In genomic region chr1:38917337-38917736, GRCh38 we compare ENCODE assay signal across 31 cellular contexts. TPM values are rescaled to one million over a fixed set of nuclear protein-coding genes. Genes with fewer than 3 reads are reported as not detected.
DNase-seq lines count a peak whose midpoint lies in the region; ATAC-seq, FAIRE-seq and TF ChIP-seq lines count a peak whose summit lies in the region.
"Had no signal": no experiment of that assay in that cellular context is flagged by ENCODE, and none has a peak within 500 bp of the region (broad histone marks: within the 10 kb centered on the region; RNA-seq: fewer than 3 reads in every experiment).

No MANE protein-coding gene starts in this region.

- H3K9me3 ChIP-seq in K562 (replicated peaks; ENCODE audit: control insufficient read depth, insufficient read depth, low read depth, low read length) = no peaks in the 10 kb centered on the region
- H3K9me3 ChIP-seq: A549, BE2C, BLaER1, Caco-2 had no signal

- intact Hi-C loops in K562 (cut with micrococcal nuclease) = no loop called here

- peak; percentile 40 for DNase-seq in NCI-H2029 (lab: John Stamatoyannopoulos, UW)
- no peak for DNase-seq in NCI-H2029 treated with DMSO at 0.1 percent for 48 hours (lab: John Stamatoyannopoulos, UW)
- peak; percentile 53 for DNase-seq in CMK (ENCODE audit: low read depth)
- DNase-seq in K562 (ENCODE audit: extremely low read depth in 1 of 4, low spot score in 3 of 4) = no peak
- DNase-seq in activated T-cell treated with anti-CD3 and anti-CD28 coated beads, Interleukin-2, amount 50 U/mL, for 72 hours = no peak
- DNase-seq: BE2C; C1 segment of cervical spinal cord; Caco-2; Calu3; CD4-positive, alpha-beta memory T cell; CD4-positive, CD25-positive, alpha-beta regulatory T cell; CD8-positive, alpha-beta memory T cell; DMS 273 treated with DMSO at 0.1 percent for 48 hours; DMS153; DMS53; DMS79; DND-41; EL; GDM1 had no signal

- H3K4me1 ChIP-seq in K562 (replicated peaks in 1 of 2; ENCODE audit: control insufficient read depth in 2 of 2, insufficient read depth in 2 of 2, low read length in 2 of 2) = peaks cover 22 to 24% of the 10 kb centered on the region in 2 experiments; a peak in 4 of 5 replicates
- H3K4me1 ChIP-seq: A549, BE2C had no signal

- no peaks in the 10 kb centered on the region for H3K36me3 ChIP-seq in K562 (ENCODE audit: control insufficient read depth, insufficient read depth, low read length)
- H3K36me3 ChIP-seq: BE2C, BLaER1 had no signal

- no peak overlapping the region for H3K9ac ChIP-seq in K562 (ENCODE audit: insufficient read depth in 1 of 2, low read depth in 2 of 2, low read length in 2 of 2)
- H3K9ac ChIP-seq: BLaER1 had no signal

- no peak overlapping the region for H3K27ac Mint-ChIP-seq in activated T-cell treated with anti-CD3 and anti-CD28 coated beads, Interleukin-2, amount 50 U/mL, for 72 hours
- H3K27ac Mint-ChIP-seq: CD14-positive monocyte; CD4-positive, CD25-positive, alpha-beta regulatory T cell had no signal

- H3K4me2 ChIP-seq in K562 (ENCODE audit: insufficient read depth, low read length) = no peak overlapping the region
- H3K4me2 ChIP-seq: A549, BLaER1 had no signal

- no peaks in the 10 kb centered on the region for H4K20me1 ChIP-seq in K562 (replicated peaks; ENCODE audit: control insufficient read depth, insufficient read depth, low read length)
- H4K20me1 ChIP-seq: BLaER1 had no signal

- CTCF ChIA-PET in K562 (lab: Yijun Ruan, JAX; ENCODE audit: low intra/inter-chr PET ratio) = no interaction called here

- H2AFZ ChIP-seq in K562 (ENCODE audit: low read depth, low read length) = no peak overlapping the region

- H3K4me3 Mint-ChIP-seq in activated T-cell treated with anti-CD3 and anti-CD28 coated beads, Interleukin-2, amount 50 U/mL, for 72 hours = no peak overlapping the region
- H3K4me3 Mint-ChIP-seq: CD14-positive monocyte; CD4-positive, alpha-beta memory T cell; CD4-positive, CD25-positive, alpha-beta regulatory T cell; CD8-positive, alpha-beta memory T cell had no signal

- H3K27me3 ChIP-seq in K562 (ENCODE audit: control insufficient read depth in 2 of 2, insufficient read depth in 2 of 2, low read length in 2 of 2) = no peaks in the 10 kb centered on the region
- H3K27me3 ChIP-seq: BE2C, BLaER1 had no signal

- H3K27ac ChIP-seq in K562 (ENCODE audit: extremely low read depth, low read depth, low read length) = no peak overlapping the region
- H3K27ac ChIP-seq: 22Rv1, A549, BLaER1 had no signal

- H3K79me2 ChIP-seq in K562 (ENCODE audit: control insufficient read depth, insufficient read depth, low read length) = no peaks in the 10 kb centered on the region

- H3K4me3 ChIP-seq in K562 = no peak overlapping the region
- H3K4me3 ChIP-seq: A549, BLaER1, GM12878 had no signal

- H3K9me3 Mint-ChIP-seq in activated T-cell treated with anti-CD3 and anti-CD28 coated beads, Interleukin-2, amount 50 U/mL, for 72 hours = no peaks in the 10 kb centered on the region
- H3K9me3 Mint-ChIP-seq: CD4-positive, alpha-beta memory T cell; CD4-positive, CD25-positive, alpha-beta regulatory T cell; CD8-positive, alpha-beta memory T cell had no signal

- no peak for TF ChIP-seq CTCF in K562 (IDR thresholded peaks at IDR 0.05 in 2 of 3, conservative IDR thresholded peaks at IDR 0.05 in 1 of 3; ENCODE audit: insufficient read depth in 2 of 3, low read depth in 1 of 3, low read length in 3 of 3)

- no peaks in the 10 kb centered on the region for H3K36me3 Mint-ChIP-seq in activated T-cell treated with anti-CD3 and anti-CD28 coated beads, Interleukin-2, amount 50 U/mL, for 72 hours (ENCODE audit: insufficient read depth in 2 of 2)
- H3K36me3 Mint-ChIP-seq: CD14-positive monocyte; CD4-positive, alpha-beta memory T cell; CD4-positive, CD25-positive, alpha-beta regulatory T cell; CD8-positive, alpha-beta memory T cell had no signal

- POLR2A ChIA-PET in K562 (lab: Yijun Ruan, JAX) = no interaction called here

- 11% methylated on average over 3 of the region's 3 CpGs for WGBS in K562 (ENCODE audit: insufficient coverage, low coverage, missing lambda C conversion rate)

- no peak for FAIRE-seq in K562 (lab: Jason Lieb, UNC)
- FAIRE-seq: A549, GM12878, GM12892, GM18507 had no signal

- no peak for TF ChIP-seq RAD21 in K562 (CRISPR knock-in tag; conservative IDR thresholded peaks at IDR 0.05 in 1 of 2, IDR thresholded peaks at IDR 0.05 in 1 of 2)

- BruUV-seq in K562 (replicated peaks; lab: Mats Ljungman, UMichigan) = no TSS peak

- ATAC-seq in K562 (no peak), HG03457 (IDR thresholded peaks at IDR 0.05; ENCODE audit: unreplicated experiment) (no peak)
- no peak for ATAC-seq in activated T-cell treated with anti-CD3 and anti-CD28 coated beads, Interleukin-2, amount 50 U/mL, for 72 hours (replicated peaks in 1 of 2)
- ATAC-seq: A549, GM12878 had no signal

- no peaks in the 10 kb centered on the region for H3K27me3 Mint-ChIP-seq in activated T-cell treated with anti-CD3 and anti-CD28 coated beads, Interleukin-2, amount 50 U/mL, for 72 hours (ENCODE audit: low read depth)
- H3K27me3 Mint-ChIP-seq: CD4-positive, alpha-beta memory T cell; CD4-positive, CD25-positive, alpha-beta regulatory T cell; CD8-positive, alpha-beta memory T cell had no signal

- no peaks in the 10 kb centered on the region for H3K9me1 ChIP-seq in K562 (ENCODE audit: control insufficient read depth, insufficient read depth, low read length)

- H3K4me1 Mint-ChIP-seq in activated T-cell treated with anti-CD3 and anti-CD28 coated beads, Interleukin-2, amount 50 U/mL, for 72 hours (ENCODE audit: low read depth) = peaks cover 13% of the 10 kb centered on the region
- H3K4me1 Mint-ChIP-seq: CD14-positive monocyte had no signal

- TF ChIP-seq POLR2A in K562 (conservative IDR thresholded peaks at IDR 0.05) = no peak

- no peak for TF ChIP-seq EP300 in K562 (IDR thresholded peaks at IDR 0.05; ENCODE audit: low read length)

- in situ Hi-C loops in K562 (cut with MboI) = no loop called here

RNA-seq across cellular contexts. Expression of gene RHBDL2, which starts 24.3 kb away (rescaled TPM):
- not detected in 2 replicates for total RNA-seq in K562 (2011; cell fraction: chromatin; rRNA removed; ENCODE audit: low replicate concordance)
- not detected in 2 replicates for total RNA-seq in K562 (2011; cell fraction: nucleolus; rRNA removed)
- total RNA-seq in K562 (2011; cell fraction: nucleoplasm; rRNA removed) = not detected in 2 replicates
- not detected in 2 replicates for total RNA-seq in K562 (2014; rRNA removed)
- not detected in 2 replicates for total RNA-seq in K562 (2014; rRNA removed; fragmentation: Illumina TruSeq; extraction: Trizol)
- not detected in 2 replicates for total RNA-seq in K562 (2015; rRNA removed; fragmentation: Illumina TruSeq; extraction: Trizol)
- total RNA-seq in K562 (2021) = not detected in 2 replicates
- not detected in 2 replicates for polyA plus RNA-seq in K562 (2011; rRNA removed)
- not detected in 2 replicates for polyA plus RNA-seq in K562 (2011; cell fraction: cytosol; rRNA removed)
- polyA plus RNA-seq in K562 (2011; cell fraction: nucleus; rRNA removed) = not detected in 2 replicates
- polyA plus RNA-seq in K562 (2012) = 0.07 and 0.28 TPM in 2 replicates
- polyA plus RNA-seq in K562 (2014; fragmentation: Illumina TruSeq; extraction: Trizol) = not detected in 2 replicates
- not detected for polyA plus RNA-seq in K562 (2014; fragmentation: Nextera tagmentation; extraction: Ambion mirVana)
- polyA plus RNA-seq in K562 (2014; rRNA removed) = not detected in 2 replicates
- polyA minus RNA-seq in K562 (2011; rRNA and poly(A)+ RNA removed) = not detected in 2 replicates
- polyA minus RNA-seq in K562 (2011; cell fraction: cytosol; rRNA and poly(A)+ RNA removed) = not detected in 2 replicates
- not detected in 2 replicates for polyA minus RNA-seq in K562 (2011; cell fraction: nucleus; rRNA and poly(A)+ RNA removed)
- not detected for total RNA-seq in activated T-cell treated with anti-CD3 and anti-CD28 coated beads, Interleukin-2, amount 50 U/mL, for 72 hours
- total RNA-seq: Caco-2; CD4-positive, alpha-beta memory T cell; CD4-positive, CD25-positive, alpha-beta regulatory T cell; CD8-positive, alpha-beta memory T cell; GM12878 had no signal
- polyA plus RNA-seq: CD4-positive, alpha-beta memory T cell; CD8-positive, alpha-beta memory T cell had no signal

RNA-seq across cellular contexts. Expression of gene GJA9, which starts 36.0 kb away (rescaled TPM):
- not detected in 2 replicates for total RNA-seq in K562 (2011; cell fraction: chromatin; rRNA removed; ENCODE audit: low replicate concordance)
- total RNA-seq in K562 (2011; cell fraction: nucleolus; rRNA removed) = not detected in 2 replicates
- total RNA-seq in K562 (2011; cell fraction: nucleoplasm; rRNA removed) = not detected in 2 replicates
- not detected in 2 replicates for total RNA-seq in K562 (2014; rRNA removed)
- total RNA-seq in K562 (2014; rRNA removed; fragmentation: Illumina TruSeq; extraction: Trizol) = not detected in 2 replicates
- total RNA-seq in K562 (2015; rRNA removed; fragmentation: Illumina TruSeq; extraction: Trizol) = not detected in 2 replicates
- not detected in 2 replicates for total RNA-seq in K562 (2021)
- polyA plus RNA-seq in K562 (2011; rRNA removed) = not detected in 2 replicates
- polyA plus RNA-seq in K562 (2011; cell fraction: cytosol; rRNA removed) = not detected in 2 replicates
- polyA plus RNA-seq in K562 (2011; cell fraction: nucleus; rRNA removed) = not detected in 2 replicates
- 0.12 and 0.13 TPM in 2 replicates for polyA plus RNA-seq in K562 (2012)
- polyA plus RNA-seq in K562 (2014; fragmentation: Illumina TruSeq; extraction: Trizol) = not detected in 2 replicates
- not detected for polyA plus RNA-seq in K562 (2014; fragmentation: Nextera tagmentation; extraction: Ambion mirVana)
- not detected in 2 replicates for polyA plus RNA-seq in K562 (2014; rRNA removed)
- not detected in 2 replicates for polyA minus RNA-seq in K562 (2011; rRNA and poly(A)+ RNA removed)
- polyA minus RNA-seq in K562 (2011; cell fraction: cytosol; rRNA and poly(A)+ RNA removed) = not detected in 2 replicates
- polyA minus RNA-seq in K562 (2011; cell fraction: nucleus; rRNA and poly(A)+ RNA removed) = not detected in 2 replicates
- total RNA-seq in activated T-cell treated with anti-CD3 and anti-CD28 coated beads, Interleukin-2, amount 50 U/mL, for 72 hours = not detected
- total RNA-seq: A172; Caco-2; Calu3; CD4-positive, alpha-beta memory T cell; CD4-positive, CD25-positive, alpha-beta regulatory T cell; CD8-positive, alpha-beta memory T cell; Daoy; G401; GM12878 had no signal
- polyA plus RNA-seq: A549; AG04450; CD14-positive monocyte; CD4-positive, alpha-beta memory T cell; CD4-positive, CD25-positive, alpha-beta regulatory T cell; CD8-positive, alpha-beta memory T cell had no signal

RNA-seq across cellular contexts. Expression of gene MYCBP, which starts 44.2 kb away (rescaled TPM):
- 4.2 and 8.4 TPM in 2 replicates for total RNA-seq in K562 (2011; cell fraction: chromatin; rRNA removed; ENCODE audit: low replicate concordance)
- 4.3 and 4.8 TPM in 2 replicates for total RNA-seq in K562 (2011; cell fraction: nucleolus; rRNA removed)
- total RNA-seq in K562 (2011; cell fraction: nucleoplasm; rRNA removed) = 12.2 and 25.1 TPM in 2 replicates
- total RNA-seq in K562 (2014; rRNA removed) (32.3 and 33.5 TPM in 2 replicates), K562 (2014; rRNA removed; fragmentation: Illumina TruSeq; extraction: Trizol) (76.2 and 86.3 TPM in 2 replicates), K562 (2015; rRNA removed; fragmentation: Illumina TruSeq; extraction: Trizol) (43.9 and 49.6 TPM in 2 replicates), K562 (2021) (78.9 and 92.3 TPM in 2 replicates)
- polyA plus RNA-seq in K562 (2011; rRNA removed) (61.3 and 72.9 TPM in 2 replicates), K562 (2014; fragmentation: Illumina TruSeq; extraction: Trizol) (64.4 and 71.2 TPM in 2 replicates), K562 (2014; fragmentation: Nextera tagmentation; extraction: Ambion mirVana) (100 to 1,000 TPM; 227 to 253 TPM), K562 (2014; rRNA removed) (51.4 and 53.7 TPM in 2 replicates)
- polyA plus RNA-seq in K562 (2011; cell fraction: cytosol; rRNA removed) = 28.2 and 58.9 TPM in 2 replicates
- polyA plus RNA-seq in K562 (2011; cell fraction: nucleus; rRNA removed) = 14.8 and 26.1 TPM in 2 replicates
- polyA plus RNA-seq in K562 (2012) = 40.5 and 51.2 TPM in 2 replicates
- 47.8 and 54.5 TPM in 2 replicates for polyA minus RNA-seq in K562 (2011; rRNA and poly(A)+ RNA removed)
- polyA minus RNA-seq in K562 (2011; cell fraction: cytosol; rRNA and poly(A)+ RNA removed) = 16.3 and 23.9 TPM in 2 replicates
- 3.2 and 8.7 TPM in 2 replicates for polyA minus RNA-seq in K562 (2011; cell fraction: nucleus; rRNA and poly(A)+ RNA removed)
- 10 to 100 TPM; 22.0 to 29.8 TPM for total RNA-seq in activated T-cell treated with anti-CD3 and anti-CD28 coated beads, Interleukin-2, amount 50 U/mL, for 72 hours

RNA-seq across cellular contexts. Expression of gene RRAGC, which starts 57.8 kb away (rescaled TPM):
- total RNA-seq in K562 (2011; cell fraction: chromatin; rRNA removed; ENCODE audit: low replicate concordance) = 9.8 and 29.7 TPM in 2 replicates
- 6.5 and 6.7 TPM in 2 replicates for total RNA-seq in K562 (2011; cell fraction: nucleolus; rRNA removed)
- total RNA-seq in K562 (2011; cell fraction: nucleoplasm; rRNA removed) = 12.3 and 24.0 TPM in 2 replicates
- total RNA-seq in K562 (2014; rRNA removed) = 3.9 and 4.4 TPM in 2 replicates
- total RNA-seq in K562 (2014; rRNA removed; fragmentation: Illumina TruSeq; extraction: Trizol) = 10.7 and 11.9 TPM in 2 replicates
- 13.1 and 13.4 TPM in 2 replicates for total RNA-seq in K562 (2015; rRNA removed; fragmentation: Illumina TruSeq; extraction: Trizol)
- total RNA-seq in K562 (2021) = 13.6 and 14.6 TPM in 2 replicates
- polyA plus RNA-seq in K562 (2011; rRNA removed) = 9.4 and 10.9 TPM in 2 replicates
- polyA plus RNA-seq in K562 (2011; cell fraction: cytosol; rRNA removed) = 2.7 and 7.6 TPM in 2 replicates
- polyA plus RNA-seq in K562 (2011; cell fraction: nucleus; rRNA removed) = 3.3 and 4.9 TPM in 2 replicates
- 18.3 and 27.8 TPM in 2 replicates for polyA plus RNA-seq in K562 (2012)
- polyA plus RNA-seq in K562 (2014; fragmentation: Illumina TruSeq; extraction: Trizol) = 14.2 and 14.8 TPM in 2 replicates
- 10 to 100 TPM; 10.4 to 16.9 TPM for polyA plus RNA-seq in K562 (2014; fragmentation: Nextera tagmentation; extraction: Ambion mirVana)
- 7.3 and 10.6 TPM in 2 replicates for polyA plus RNA-seq in K562 (2014; rRNA removed)
- polyA minus RNA-seq in K562 (2011; rRNA and poly(A)+ RNA removed) = 8.5 and 10.3 TPM in 2 replicates
- 5.1 and 5.2 TPM in 2 replicates for polyA minus RNA-seq in K562 (2011; cell fraction: cytosol; rRNA and poly(A)+ RNA removed)
- polyA minus RNA-seq in K562 (2011; cell fraction: nucleus; rRNA and poly(A)+ RNA removed) = 2.2 and 6.1 TPM in 2 replicates
- 10 to 100 TPM; 22.1 to 27.4 TPM for total RNA-seq in activated T-cell treated with anti-CD3 and anti-CD28 coated beads, Interleukin-2, amount 50 U/mL, for 72 hours

Comparison
In these comparisons a context has a peak if more than half of its experiments do, and no peak if none do; other contexts are left out.
1. DNase-seq: peak in NCI-H2029 (single experiment) and CMK (single experiment); none in NCI-H2029 treated with DMSO at 0.1 percent for 48 hours (single experiment), K562 (0 of 4) and activated T-cell treated with anti-CD3 and anti-CD28 coated beads, Interleukin-2, amount 50 U/mL, for 72 hours (0 of 2).